In the genomic region with DNA sequence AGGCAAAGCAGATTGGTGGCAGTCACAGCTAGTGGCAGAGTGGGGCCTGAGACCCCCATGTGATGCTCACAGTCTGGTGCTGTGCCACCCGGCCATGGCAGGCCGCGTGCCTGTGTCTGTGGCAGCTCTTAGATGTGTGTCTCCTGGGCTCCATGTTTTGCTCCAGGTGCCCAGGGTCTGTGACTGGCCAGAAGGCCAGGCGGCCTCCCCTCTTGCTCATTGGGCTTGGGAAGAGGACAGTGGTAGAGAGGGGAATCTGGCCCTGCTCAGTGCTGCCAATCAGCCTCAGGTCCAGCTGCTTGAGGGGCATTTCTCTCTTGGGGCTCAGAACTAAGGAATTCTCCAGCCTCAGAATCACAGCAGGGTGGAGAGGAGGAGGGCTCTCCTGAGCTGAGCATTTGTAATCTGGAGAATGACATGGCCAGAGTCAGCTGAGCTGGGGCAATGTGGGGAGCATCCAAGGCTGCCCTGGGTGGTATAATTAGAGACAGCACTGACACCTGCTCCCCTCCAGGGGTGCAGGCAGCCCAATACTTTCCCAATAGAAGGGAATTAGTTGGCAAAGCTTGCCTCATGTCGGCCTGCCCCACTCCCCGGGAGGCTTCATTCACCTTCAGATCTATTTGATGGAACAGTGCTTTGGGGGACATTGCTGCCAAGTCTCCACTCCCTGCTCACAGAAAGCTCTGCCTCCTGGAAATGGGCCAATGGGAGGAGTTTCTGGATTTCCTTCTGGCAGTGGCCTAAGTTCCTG, we compare ENCODE assay signal across 8 cellular contexts. TPM values are rescaled to one million over a fixed set of nuclear protein-coding genes. Genes with fewer than 3 reads are reported as not detected.
A peak's percentile ranks its signal among the peaks of the same experiment; 100 is the strongest.
DNase-seq lines count a peak whose midpoint lies in the region; ATAC-seq and TF ChIP-seq lines count a peak whose summit lies in the region.

No MANE protein-coding gene starts in this region.

- H3K27ac ChIP-seq in iPS-20b (ENCODE audit: low read length) (no peak overlapping the region), spleen (peak overlapping the region; percentile 27 to 75 (median 65)), WERI-Rb-1 (no peak overlapping the region)

- CTCF ChIA-PET in BJ (lab: Yijun Ruan, JAX): interaction anchor here (0.6 to 4.0 kb wide), 8 partner anchors 8 to 1348 kb away, joined by 3 to 12 read pairs (median 4); no protein-coding TSS in a partner anchor

- H3K4me1 ChIP-seq in iPS-20b (ENCODE audit: insufficient read depth, low read length) (peaks cover 21% of the 10 kb centered on the region; the same call in 1 of the 2 replicates), spleen (peaks cover 10 to 94% (median 51%) of the 10 kb centered on the region in 6 donors)

- DNase-seq in BJ (ENCODE audit: low read depth) (no peak), NCI-H1092 treated with DMSO at 0.1 percent for 48 hours (lab: John Stamatoyannopoulos, UW) (peak; percentile 52), astrocyte of the cerebellum (ENCODE audit: low read depth) (peak; percentile 71), spleen (peak; percentile 68), WERI-Rb-1 (no peak)
- no peak for DNase-seq in activated CD4-positive, alpha-beta T cell treated with anti-CD3 and anti-CD28 coated beads, Interleukin-2, amount 50 U/mL, for 48 hours

- in situ Hi-C loops in astrocyte of the cerebellum (cut with HindIII; ENCODE audit: low sequenced_read_pairs): no loop called here

- H3K27me3 ChIP-seq in BJ (ENCODE audit: control insufficient read depth, insufficient read depth, low read length): no peaks in the 10 kb centered on the region
- no peaks in the 10 kb centered on the region for H3K27me3 ChIP-seq in iPS-20b (ENCODE audit: insufficient read depth, low read length)
- no peaks in the 10 kb centered on the region for H3K27me3 ChIP-seq in spleen (replicated peaks in 1 of 7)
- H3K27me3 ChIP-seq in WERI-Rb-1 (ENCODE audit: insufficient read depth, low read depth, severe bottlenecking): no peaks in the 10 kb centered on the region

- no peak for TF ChIP-seq POLR2A in spleen (IDR thresholded peaks at IDR 0.05)

- TF ChIP-seq CTCF in BJ (IDR thresholded peaks at IDR 0.05; ENCODE audit: insufficient read depth, low read depth, low read length): peak; percentile 20; the same call in 1 of the 2 replicates
- TF ChIP-seq CTCF in astrocyte of the cerebellum (IDR thresholded peaks at IDR 0.05; ENCODE audit: low read depth, low read length, missing control alignments): no peak
- no peak for TF ChIP-seq CTCF in spleen (IDR thresholded peaks at IDR 0.05 in 8 of 11, conservative IDR thresholded peaks at IDR 0.05 in 3 of 11)
- no peak for TF ChIP-seq CTCF in WERI-Rb-1 (IDR thresholded peaks at IDR 0.05; ENCODE audit: low read depth, low read length)

- intact Hi-C loops in spleen (cut with DNase I; ENCODE audit: low total_unique reads): no loop called here

- H3K9me3 ChIP-seq in iPS-20b (ENCODE audit: insufficient read depth, low read depth, low read length) (no peaks in the 10 kb centered on the region), spleen (no peaks in the 10 kb centered on the region), WERI-Rb-1 (ENCODE audit: severe bottlenecking) (no peaks in the 10 kb centered on the region)

- peak overlapping the region; percentile 13; the same call in 1 of the 2 replicates for H3K9ac ChIP-seq in iPS-20b (ENCODE audit: low read depth, low read length)

- ATAC-seq in GM21723 (IDR thresholded peaks at IDR 0.05; ENCODE audit: unreplicated experiment): no peak

- WGBS in spleen, 5 donors: 65 to 82% (median 73%) methylated on average over 5 to 6 of the region's 6 CpGs

- POLR2A ChIA-PET in BJ (lab: Charles Lee): interaction anchor here (0.7 kb wide), 1 partner anchor 229 kb away, joined by 3 read pairs; a partner anchor contains a TSS

- H3K4me3 ChIP-seq in BJ (ENCODE audit: low read depth, low read length): no peak overlapping the region
- H3K4me3 ChIP-seq in astrocyte of the cerebellum (ENCODE audit: low read depth, low read length): no peak overlapping the region
- H3K4me3 ChIP-seq in iPS-20b (ENCODE audit: low read length): no peak overlapping the region; the same call in 1 of the 2 replicates
- H3K4me3 ChIP-seq in spleen: no peak overlapping the region
- H3K4me3 ChIP-seq in WERI-Rb-1 (ENCODE audit: low read depth, low read length): no peak overlapping the region

- H3K36me3 ChIP-seq in BJ (ENCODE audit: control insufficient read depth, insufficient read depth, low read length) (peaks cover 23% of the 10 kb centered on the region), iPS-20b (ENCODE audit: insufficient read depth, low read depth, low read length) (peaks cover 20% of the 10 kb centered on the region), spleen (peaks cover 0 to 38% (median 27%) of the 10 kb centered on the region in 6 donors), WERI-Rb-1 (0 out of 2 replicates have a peak, but pooled peaks cover 3% of the 10 kb centered on the region)

RNA-seq across cellular contexts. Expression of a gene that starts 44.5 kb away (rescaled TPM):
- polyA plus RNA-seq in BJ (2011; rRNA removed): not detected in 2 replicates
- not detected in 2 replicates for polyA minus RNA-seq in BJ (2011; rRNA and poly(A)+ RNA removed)
- not detected for total RNA-seq in spleen
- under 1 TPM in 1 of 3 donors, not detected in 2; 0.06 TPM for polyA plus RNA-seq in spleen

RNA-seq across cellular contexts. Expression of a gene that starts 52.9 kb away (rescaled TPM):
- polyA plus RNA-seq in BJ (2011; rRNA removed) (254 and 321 TPM in 2 replicates), spleen (10 to 100 TPM; 38.8 to 84.3 (median 45.6) TPM)
- 251 and 287 TPM in 2 replicates for polyA minus RNA-seq in BJ (2011; rRNA and poly(A)+ RNA removed)
- total RNA-seq in spleen: 100 to 1,000 TPM; 117 to 196 (median 154) TPM

Comparison
In these comparisons a context has a peak if more than half of its experiments do, and no peak if none do; other contexts are left out.
1. DNase-seq: peak in NCI-H1092 treated with DMSO at 0.1 percent for 48 hours (single experiment), astrocyte of the cerebellum (single experiment) and spleen (single experiment); none in BJ (single experiment), WERI-Rb-1 (single experiment) and activated CD4-positive, alpha-beta T cell treated with anti-CD3 and anti-CD28 coated beads, Interleukin-2, amount 50 U/mL, for 48 hours (0 of 2).
2. H3K27ac ChIP-seq: peak in spleen (8 of 8); none in iPS-20b (single experiment) and WERI-Rb-1 (single experiment).